In genomic region chr3:87336761-87337160, GRCh38 we compare ENCODE assay signal across 20 cellular contexts.
A peak's percentile ranks its signal among the peaks of the same experiment; 100 is the strongest.
DNase-seq lines count a peak whose midpoint lies in the region; ATAC-seq and TF ChIP-seq lines count a peak whose summit lies in the region.
"Had no signal": no experiment of that assay in that cellular context is flagged by ENCODE, and none has a peak within 500 bp of the region (broad histone marks: within the 10 kb centered on the region; RNA-seq: fewer than 3 reads in every experiment).

No MANE protein-coding gene starts in this region.

- H3K27me3 ChIP-seq in GM23338 (ENCODE audit: insufficient read depth): no peaks in the 10 kb centered on the region
- H3K27me3 ChIP-seq: BLaER1 treated with 17β-estradiol and CSF1 and Interleukin-3, amounts not matched to agents 10 nM and 100 nM; SJSA1 had no signal

- H3K9me2 ChIP-seq in GM23338 (ENCODE audit: insufficient read depth): peaks cover 6% of the 10 kb centered on the region; the same call in 1 of the 2 replicates

- peaks cover 5% of the 10 kb centered on the region for H3K9me3 Mint-ChIP-seq in GM23338
- H3K9me3 Mint-ChIP-seq: HFFc6 had no signal

- TF ChIP-seq CTCF in GM23338 (conservative IDR thresholded peaks at IDR 0.05; ENCODE audit: low read depth in 2 of 2): no peak

- H3K27ac Mint-ChIP-seq in GM23338: no peak overlapping the region
- H3K27ac Mint-ChIP-seq: HFFc6 had no signal

- no peaks in the 10 kb centered on the region for H4K20me1 ChIP-seq in GM23338 (replicated peaks; ENCODE audit: insufficient read depth)
- H4K20me1 ChIP-seq: BLaER1 treated with 17β-estradiol and CSF1 and Interleukin-3, amounts not matched to agents 10 nM and 100 nM had no signal

- H3K4me2 ChIP-seq in GM23338: no peak overlapping the region
- H3K4me2 ChIP-seq: BLaER1 treated with 17β-estradiol and CSF1 and Interleukin-3, amounts not matched to agents 10 nM and 100 nM had no signal

- H3K4me3 Mint-ChIP-seq in GM23338: no peak overlapping the region
- H3K4me3 Mint-ChIP-seq: HFFc6 had no signal

- no peaks in the 10 kb centered on the region for H3K4me1 Mint-ChIP-seq in GM23338

- H2AFZ ChIP-seq in GM23338: no peak overlapping the region
- H2AFZ ChIP-seq: GM23248 had no signal

- no peak overlapping the region for H3K27ac ChIP-seq in GM23338 (ENCODE audit: low read depth)
- H3K27ac ChIP-seq: 22Rv1; BLaER1 treated with 17β-estradiol and CSF1 and Interleukin-3, amounts not matched to agents 10 nM and 100 nM; GM23248; HL-60; SJSA1 had no signal

- no peaks in the 10 kb centered on the region for H3K36me3 ChIP-seq in GM23338 (ENCODE audit: insufficient read depth)
- H3K36me3 ChIP-seq: BLaER1 treated with 17β-estradiol and CSF1 and Interleukin-3, amounts not matched to agents 10 nM and 100 nM; SJSA1 had no signal

- no peak for ATAC-seq in GM23338
- no peak for ATAC-seq in HG02642 (IDR thresholded peaks at IDR 0.05; ENCODE audit: poor library complexity, unreplicated experiment)
- ATAC-seq in GM18502 (IDR thresholded peaks at IDR 0.05; ENCODE audit: poor library complexity, unreplicated experiment): no peak
- ATAC-seq: K562 had no signal

- no peaks in the 10 kb centered on the region for H3K4me1 ChIP-seq in GM23338 (ENCODE audit: insufficient read depth)
- H3K4me1 ChIP-seq: BLaER1 treated with 17β-estradiol and CSF1 and Interleukin-3, amounts not matched to agents 10 nM and 100 nM had no signal

- H3K36me3 Mint-ChIP-seq in GM23338 (ENCODE audit: low read depth): peaks cover 1% of the 10 kb centered on the region; the same call in 1 of the 3 replicates

- H3K27me3 Mint-ChIP-seq in GM23338 (ENCODE audit: insufficient read depth, low read depth, poor library complexity): no peaks in the 10 kb centered on the region

- no peak overlapping the region for H3K4me3 ChIP-seq in GM23338
- H3K4me3 ChIP-seq: BLaER1 treated with 17β-estradiol and CSF1 and Interleukin-3, amounts not matched to agents 10 nM and 100 nM; GM23248; K562; SJSA1 had no signal

- H3F3A ChIP-seq in GM23338 (replicated peaks; ENCODE audit: low read depth): no peaks in the 10 kb centered on the region

- DNase-seq in DMS153 (lab: John Stamatoyannopoulos, UW) (peak; percentile 35), DMS153 treated with DMSO at 0.1 percent for 48 hours (lab: John Stamatoyannopoulos, UW; ENCODE audit: unreplicated experiment) (no peak), GM23338 (ENCODE audit: low spot score) (peak; percentile 2), RPMI7951 (ENCODE audit: low read depth) (peak; percentile 55), iris pigment epithelial cell (ENCODE audit: low read depth) (peak; percentile 17), NCI-H2196 treated with DMSO at 0.1 percent for 48 hours (lab: John Stamatoyannopoulos, UW; ENCODE audit: unreplicated experiment) (no peak)
- DNase-seq: DMS 273 treated with DMSO at 0.1 percent for 48 hours, GM23248, HFFc6, MM.1S, NCI-H187 treated with DMSO at 0.1 percent for 48 hours, NCI-H774, T-helper 9 cell had no signal

- no peaks in the 10 kb centered on the region for H3K79me2 ChIP-seq in GM23338 (replicated peaks; ENCODE audit: insufficient read depth)

TF ChIP-seq in GM23338, 12 proteins besides CTCF, POLR2A, EP300 and RAD21:
- TF ChIP-seq, protein P1, sequence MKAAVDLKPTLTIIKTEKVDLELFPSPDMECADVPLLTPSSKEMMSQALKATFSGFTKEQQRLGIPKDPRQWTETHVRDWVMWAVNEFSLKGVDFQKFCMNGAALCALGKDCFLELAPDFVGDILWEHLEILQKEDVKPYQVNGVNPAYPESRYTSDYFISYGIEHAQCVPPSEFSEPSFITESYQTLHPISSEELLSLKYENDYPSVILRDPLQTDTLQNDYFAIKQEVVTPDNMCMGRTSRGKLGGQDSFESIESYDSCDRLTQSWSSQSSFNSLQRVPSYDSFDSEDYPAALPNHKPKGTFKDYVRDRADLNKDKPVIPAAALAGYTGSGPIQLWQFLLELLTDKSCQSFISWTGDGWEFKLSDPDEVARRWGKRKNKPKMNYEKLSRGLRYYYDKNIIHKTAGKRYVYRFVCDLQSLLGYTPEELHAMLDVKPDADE (IDR thresholded peaks at IDR 0.05): no peak
- no peak for TF ChIP-seq ZNF114 (CRISPR knock-in tag; IDR thresholded peaks at IDR 0.05)

Comparison
In these comparisons a context has a peak if more than half of its experiments do, and no peak if none do; other contexts are left out.
1. DNase-seq: peak in DMS153 (single experiment), GM23338 (single experiment), RPMI7951 (single experiment) and iris pigment epithelial cell (single experiment); none in DMS153 treated with DMSO at 0.1 percent for 48 hours (single experiment) and NCI-H2196 treated with DMSO at 0.1 percent for 48 hours (single experiment).